ENCODE assay signal across 8 cellular contexts in genomic region chr3:128152419-128153155, GRCh38. TPM values are rescaled to one million over a fixed set of nuclear protein-coding genes. Genes with fewer than 3 reads are reported as not detected.
A peak's percentile ranks its signal among the peaks of the same experiment; 100 is the strongest.
DNase-seq lines count a peak whose midpoint lies in the region; ATAC-seq and TF ChIP-seq lines count a peak whose summit lies in the region.

No MANE protein-coding gene starts in this region.

- H3K79me2 ChIP-seq in GM23338 (replicated peaks; ENCODE audit: insufficient read depth): 0 out of 2 replicates have a peak, but pooled peaks cover 7% of the 10 kb centered on the region

- H3K4me1 Mint-ChIP-seq in GM23338 (peaks cover 3% of the 10 kb centered on the region; the same call in 2 of the 3 replicates), progenitor cell of endocrine pancreas (ENCODE audit: low read depth) (peaks cover 3% of the 10 kb centered on the region)

- H3K4me3 ChIP-seq in GM23338 (peak overlapping the region; percentile 59), SK-N-MC (peak overlapping the region; percentile 88), fibroblast of mammary gland (ENCODE audit: control insufficient read depth, low read depth, low read length) (peak overlapping the region; percentile 68)

- peaks cover 7% of the 10 kb centered on the region; the same call in 1 of the 2 replicates for H3F3A ChIP-seq in GM23338 (replicated peaks; ENCODE audit: low read depth)

- peaks cover 4% of the 10 kb centered on the region; the same call in 1 of the 2 replicates for H4K20me1 ChIP-seq in GM23338 (replicated peaks; ENCODE audit: insufficient read depth)

- no peaks in the 10 kb centered on the region for H3K27me3 ChIP-seq in GM23338 (ENCODE audit: insufficient read depth)

- H3K4me1 ChIP-seq in GM23338 (ENCODE audit: insufficient read depth): peaks cover 5% of the 10 kb centered on the region; the same call in 1 of the 2 replicates

- H3K9me3 ChIP-seq in SK-N-MC (ENCODE audit: low read depth, low read length): no peaks in the 10 kb centered on the region

- peak; percentile 13 for DNase-seq in GM23338 (ENCODE audit: low spot score)
- DNase-seq in SK-N-MC (ENCODE audit: low read depth, low spot score): no peak
- DNase-seq in fibroblast of mammary gland (ENCODE audit: low read depth): peak; percentile 77
- DNase-seq in progenitor cell of endocrine pancreas (ENCODE audit: low spot score, unreplicated experiment): no peak
- DNase-seq in stimulated activated CD8-positive, alpha-beta memory T cell treated with anti-CD3 and anti-CD28 coated beads, Interleukin-4, amount 100 ng/mL, for 48 hours: no peak
- DNase-seq in activated CD4-positive, alpha-beta T cell treated with anti-CD3 and anti-CD28 coated beads, Interleukin-2, amount 50 U/mL, for 4 hours: no peak
- no peak for DNase-seq in NCI-H446 treated with DMSO at 0.1 percent for 48 hours (lab: John Stamatoyannopoulos, UW)

- H3K36me3 ChIP-seq in GM23338 (ENCODE audit: insufficient read depth): 0 out of 2 replicates have a peak, but pooled peaks cover 5% of the 10 kb centered on the region
- H3K36me3 ChIP-seq in SK-N-MC (ENCODE audit: insufficient read depth, low read length): peaks cover 23% of the 10 kb centered on the region

- H3K27me3 Mint-ChIP-seq in GM23338 (ENCODE audit: insufficient read depth, low read depth, poor library complexity) (peaks cover 2% of the 10 kb centered on the region), progenitor cell of endocrine pancreas (peaks cover 28% of the 10 kb centered on the region)

- peak overlapping the region; percentile 81 for H3K9ac ChIP-seq in SK-N-MC (ENCODE audit: insufficient read length)

- H3K9me2 ChIP-seq in GM23338 (ENCODE audit: insufficient read depth): no peaks in the 10 kb centered on the region

- H3K27ac ChIP-seq in C4-2B: peak overlapping the region; percentile 87
- no peak overlapping the region for H3K27ac ChIP-seq in GM23338 (ENCODE audit: low read depth)
- H3K27ac ChIP-seq in SK-N-MC: peak overlapping the region; percentile 58; the same call in 1 of the 2 replicates

- H3K36me3 Mint-ChIP-seq in GM23338 (ENCODE audit: low read depth): peaks cover 22% of the 10 kb centered on the region
- H3K36me3 Mint-ChIP-seq in progenitor cell of endocrine pancreas (ENCODE audit: insufficient read depth): peaks cover 3% of the 10 kb centered on the region

- H3K27ac Mint-ChIP-seq in GM23338: peak overlapping the region; percentile 74; the same call in 1 of the 2 replicates
- H3K27ac Mint-ChIP-seq in progenitor cell of endocrine pancreas: peak overlapping the region; percentile 77

- peak overlapping the region; percentile 77 for H3K4me2 ChIP-seq in GM23338

- ATAC-seq in GM23338: peak; percentile 58

- peak overlapping the region; percentile 93 for H2AFZ ChIP-seq in GM23338

- TF ChIP-seq CTCF in C4-2B (conservative IDR thresholded peaks at IDR 0.05): no peak
- TF ChIP-seq CTCF in GM23338 (conservative IDR thresholded peaks at IDR 0.05; ENCODE audit: low read depth in 2 of 2): no peak
- no peak for TF ChIP-seq CTCF in fibroblast of mammary gland (conservative IDR thresholded peaks at IDR 0.05; ENCODE audit: control insufficient read depth, insufficient read depth, low read depth, low read length)
- TF ChIP-seq CTCF in progenitor cell of endocrine pancreas (IDR thresholded peaks at IDR 0.05; ENCODE audit: unreplicated experiment): no peak

- H3K4me3 Mint-ChIP-seq in GM23338 (peak overlapping the region; percentile 81), progenitor cell of endocrine pancreas (ENCODE audit: low read depth) (peak overlapping the region; percentile 84)

- H3K9me3 Mint-ChIP-seq in GM23338 (peaks cover 3% of the 10 kb centered on the region; the same call in 1 of the 3 replicates), progenitor cell of endocrine pancreas (ENCODE audit: low read depth) (peaks cover 6% of the 10 kb centered on the region)

TF ChIP-seq in GM23338, 12 proteins besides CTCF, POLR2A, EP300 and RAD21:
- no peak for TF ChIP-seq POLR2AphosphoS5 (IDR thresholded peaks at IDR 0.05; ENCODE audit: low read depth)
- no peak for TF ChIP-seq ZNF331 (CRISPR knock-in tag; IDR thresholded peaks at IDR 0.05; ENCODE audit: low read depth)
- TF ChIP-seq ETS1 (IDR thresholded peaks at IDR 0.05): no peak
- TF ChIP-seq NANOG (IDR thresholded peaks at IDR 0.05; ENCODE audit: borderline replicate concordance): no peak
- no peak for TF ChIP-seq CREB1 (CRISPR knock-in tag; IDR thresholded peaks at IDR 0.05; ENCODE audit: low read depth)
- no peak for TF ChIP-seq ZNF462 (CRISPR knock-in tag; IDR thresholded peaks at IDR 0.05)
- no peak for TF ChIP-seq EZH2phosphoT487 (IDR thresholded peaks at IDR 0.05; ENCODE audit: unreplicated experiment)

RNA-seq across cellular contexts. Expression of gene EEFSEC, which starts 0.7 kb away (rescaled TPM):
- total RNA-seq in GM23338 (2014; rRNA removed; shearing (Covaris generic)): 14.1 and 16.2 TPM in 2 replicates
- 9.5 and 10.1 TPM in 2 replicates for polyA plus RNA-seq in GM23338 (2016; fragmentation: Nextera tagmentation; extraction: Ambion mirVana)
- 10.6 and 11.8 TPM in 2 replicates for total RNA-seq in progenitor cell of endocrine pancreas

RNA-seq across cellular contexts. Expression of gene RUVBL1, which starts 29.0 kb away (rescaled TPM):
- 133 and 134 TPM in 2 replicates for total RNA-seq in GM23338 (2014; rRNA removed; shearing (Covaris generic))
- polyA plus RNA-seq in GM23338 (2016; fragmentation: Nextera tagmentation; extraction: Ambion mirVana): 136 and 137 TPM in 2 replicates
- 51.3 and 53.6 TPM in 2 replicates for total RNA-seq in progenitor cell of endocrine pancreas

Comparison
In these comparisons a context has a peak if more than half of its experiments do, and no peak if none do; other contexts are left out.
1. DNase-seq: peak in GM23338 (single experiment) and fibroblast of mammary gland (single experiment); none in SK-N-MC (single experiment), progenitor cell of endocrine pancreas (single experiment), stimulated activated CD8-positive, alpha-beta memory T cell treated with anti-CD3 and anti-CD28 coated beads, Interleukin-4, amount 100 ng/mL, for 48 hours (single experiment), activated CD4-positive, alpha-beta T cell treated with anti-CD3 and anti-CD28 coated beads, Interleukin-2, amount 50 U/mL, for 4 hours (0 of 2) and NCI-H446 treated with DMSO at 0.1 percent for 48 hours (single experiment).
2. Peak in every context shown above with its lines, with median percentiles within 50 percentile points of each other: H3K4me3 ChIP-seq.